In genomic region chr19:35509018-35509652, GRCh38 we compare ENCODE assay signal across 9 cellular contexts. TPM values are rescaled to one million over a fixed set of nuclear protein-coding genes. Genes with fewer than 3 reads are reported as not detected.
DNase-seq lines count a peak whose midpoint lies in the region; ATAC-seq, FAIRE-seq and TF ChIP-seq lines count a peak whose summit lies in the region.
"Had no signal": no experiment of that assay in that cellular context is flagged by ENCODE, and none has a peak within 500 bp of the region (broad histone marks: within the 10 kb centered on the region; RNA-seq: fewer than 3 reads in every experiment).

No MANE protein-coding gene starts in this region.

- no peak for TF ChIP-seq POLR2A in K562 (conservative IDR thresholded peaks at IDR 0.05)

- BruUV-seq in K562 (replicated peaks; lab: Mats Ljungman, UMichigan) = no TSS peak

- POLR2A ChIA-PET in K562 (lab: Yijun Ruan, JAX) = interaction anchor here (1.0 kb wide), 2 partner anchors 10 to 14 kb away, joined by 3 read pairs; no protein-coding TSS in a partner anchor

- FAIRE-seq in K562 (lab: Jason Lieb, UNC) = peak; percentile 58

- peaks cover 22% of the 10 kb centered on the region for H3K27me3 Mint-ChIP-seq in mesothelial cell of epicardium (ENCODE audit: low read depth)

- intact Hi-C loops in K562 (cut with micrococcal nuclease) = no loop called here

- H3K36me3 ChIP-seq in K562 (ENCODE audit: control insufficient read depth, insufficient read depth, low read length) = no peaks in the 10 kb centered on the region

- H3K4me3 ChIP-seq in K562 = no peak overlapping the region

- H3K4me2 ChIP-seq in K562 (ENCODE audit: insufficient read depth, low read length) = no peak overlapping the region

- in situ Hi-C loops in K562 (cut with MboI) = no loop called here

- peak overlapping the region; percentile 97 for H3K4me3 Mint-ChIP-seq in mesothelial cell of epicardium

- CTCF ChIA-PET in K562 (lab: Yijun Ruan, JAX; ENCODE audit: low intra/inter-chr PET ratio) = interaction anchor here (1.1 kb wide), 1 partner anchor 208 kb away, joined by 3 read pairs; the partner anchor contains the start of gene KMT2B

- TF ChIP-seq CTCF in K562 (IDR thresholded peaks at IDR 0.05 in 2 of 3, conservative IDR thresholded peaks at IDR 0.05 in 1 of 3; ENCODE audit: insufficient read depth in 2 of 3, low read depth in 1 of 3, low read length in 3 of 3) = no peak
- no peak for TF ChIP-seq CTCF in mesothelial cell of epicardium (IDR thresholded peaks at IDR 0.05; ENCODE audit: unreplicated experiment)

- DNase-seq in Daoy (ENCODE audit: low read depth) = peak; percentile 78
- peak; percentile 67 to 85 for DNase-seq in NCI-H526 (lab: John Stamatoyannopoulos, UW)
- DNase-seq in K562 (ENCODE audit: extremely low read depth in 1 of 4, low spot score in 3 of 4) = peak in 2 of 4 experiments; percentile 32 to 37
- DNase-seq in mesothelial cell of epicardium (ENCODE audit: low spot score in 2 of 2, unreplicated experiment in 2 of 2) = no peak
- DNase-seq in NCI-H524 treated with DMSO at 0.1 percent for 48 hours (lab: John Stamatoyannopoulos, UW) = no peak
- no peak for DNase-seq in COR-L47 (lab: John Stamatoyannopoulos, UW)
- DNase-seq in epidermal melanocyte (ENCODE audit: insufficient read length, low spot score) = no peak

- no peaks in the 10 kb centered on the region for H3K9me3 ChIP-seq in K562 (replicated peaks; ENCODE audit: control insufficient read depth, insufficient read depth, low read depth, low read length)

- H3K4me1 Mint-ChIP-seq in mesothelial cell of epicardium = peaks cover 15% of the 10 kb centered on the region

- H3K79me2 ChIP-seq in K562 (ENCODE audit: control insufficient read depth, insufficient read depth, low read length) = no peaks in the 10 kb centered on the region

- H3K9ac ChIP-seq in K562 (ENCODE audit: insufficient read depth in 1 of 2, low read depth in 2 of 2, low read length in 2 of 2) = no peak overlapping the region

- peaks cover 2% of the 10 kb centered on the region for H3K9me1 ChIP-seq in K562 (ENCODE audit: control insufficient read depth, insufficient read depth, low read length)

- peak overlapping the region; percentile 98 for H3K27ac Mint-ChIP-seq in mesothelial cell of epicardium

- H3K9me3 Mint-ChIP-seq in mesothelial cell of epicardium = no peaks in the 10 kb centered on the region

- peaks cover 66 to 90% of the 10 kb centered on the region in 2 experiments for H3K27me3 ChIP-seq in K562 (ENCODE audit: control insufficient read depth in 2 of 2, insufficient read depth in 2 of 2, low read length in 2 of 2)

- 6% methylated on average over 12 of the region's 12 CpGs for WGBS in K562 (ENCODE audit: insufficient coverage, low coverage, missing lambda C conversion rate)

- peaks cover 22% of the 10 kb centered on the region for H4K20me1 ChIP-seq in K562 (replicated peaks; ENCODE audit: control insufficient read depth, insufficient read depth, low read length)

- H2AFZ ChIP-seq in K562 (ENCODE audit: low read depth, low read length) = no peak overlapping the region

- TF ChIP-seq RAD21 in K562 (CRISPR knock-in tag; conservative IDR thresholded peaks at IDR 0.05 in 1 of 2, IDR thresholded peaks at IDR 0.05 in 1 of 2) = no peak

- peaks cover 7% of the 10 kb centered on the region for H3K36me3 Mint-ChIP-seq in mesothelial cell of epicardium

- peaks cover 0 to 31% of the 10 kb centered on the region in 2 experiments; a peak in 3 of 5 replicates for H3K4me1 ChIP-seq in K562 (replicated peaks in 1 of 2; ENCODE audit: control insufficient read depth in 2 of 2, insufficient read depth in 2 of 2, low read length in 2 of 2)

- no peak for TF ChIP-seq EP300 in K562 (IDR thresholded peaks at IDR 0.05; ENCODE audit: low read length)

- H3K27ac ChIP-seq in K562 (ENCODE audit: extremely low read depth, low read depth, low read length) = no peak overlapping the region

- peak; percentile 29; the same call in 2 of the 3 replicates for ATAC-seq in K562
- no peak for ATAC-seq in HG02973 (IDR thresholded peaks at IDR 0.05; ENCODE audit: unreplicated experiment)

RNA-seq across cellular contexts. Expression of gene DMKN, which starts 4.3 kb away (rescaled TPM):
- total RNA-seq in Daoy (2014; rRNA removed; shearing (Covaris generic)) = 38.1 and 54.3 TPM in 2 replicates
- total RNA-seq in K562 (2011; cell fraction: chromatin; rRNA removed; ENCODE audit: low replicate concordance) = 0.42 and 1.5 TPM in 2 replicates
- total RNA-seq in K562 (2011; cell fraction: nucleolus; rRNA removed) = 0.67 TPM in 1 of 2 replicates, not detected in the other
- 1.5 TPM in 1 of 2 replicates, not detected in the other for total RNA-seq in K562 (2011; cell fraction: nucleoplasm; rRNA removed)
- total RNA-seq in K562 (2014; rRNA removed) = not detected in 2 replicates
- total RNA-seq in K562 (2014; rRNA removed; fragmentation: Illumina TruSeq; extraction: Trizol) = not detected in 2 replicates
- total RNA-seq in K562 (2015; rRNA removed; fragmentation: Illumina TruSeq; extraction: Trizol) = not detected in 2 replicates
- 0.53 TPM in 1 of 2 replicates, not detected in the other for total RNA-seq in K562 (2021)
- polyA plus RNA-seq in K562 (2011; rRNA removed) = 0.36 and 0.65 TPM in 2 replicates
- 1.3 and 1.6 TPM in 2 replicates for polyA plus RNA-seq in K562 (2011; cell fraction: cytosol; rRNA removed)
- 0.91 and 2.1 TPM in 2 replicates for polyA plus RNA-seq in K562 (2011; cell fraction: nucleus; rRNA removed)
- 0.53 and 2.7 TPM in 2 replicates for polyA plus RNA-seq in K562 (2012)
- not detected in 2 replicates for polyA plus RNA-seq in K562 (2014; fragmentation: Illumina TruSeq; extraction: Trizol)
- not detected for polyA plus RNA-seq in K562 (2014; fragmentation: Nextera tagmentation; extraction: Ambion mirVana)
- not detected in 2 replicates for polyA plus RNA-seq in K562 (2014; rRNA removed)
- polyA minus RNA-seq in K562 (2011; rRNA and poly(A)+ RNA removed) = not detected in 2 replicates
- polyA minus RNA-seq in K562 (2011; cell fraction: cytosol; rRNA and poly(A)+ RNA removed) = not detected in 2 replicates
- 0.13 and 0.89 TPM in 2 replicates for polyA minus RNA-seq in K562 (2011; cell fraction: nucleus; rRNA and poly(A)+ RNA removed)
- total RNA-seq in mesothelial cell of epicardium = 161 to 172 TPM (median 171 TPM) in 3 replicates

RNA-seq across cellular contexts. Expression of gene KRTDAP, which starts 18.9 kb away (rescaled TPM):
- total RNA-seq in Daoy (2014; rRNA removed; shearing (Covaris generic)) = not detected in 2 replicates
- not detected in 2 replicates for total RNA-seq in K562 (2011; cell fraction: chromatin; rRNA removed; ENCODE audit: low replicate concordance)
- total RNA-seq in K562 (2011; cell fraction: nucleolus; rRNA removed) = not detected in 2 replicates
- total RNA-seq in K562 (2011; cell fraction: nucleoplasm; rRNA removed) = not detected in 2 replicates
- total RNA-seq in K562 (2014; rRNA removed) (not detected in 2 replicates), K562 (2014; rRNA removed; fragmentation: Illumina TruSeq; extraction: Trizol) (not detected in 2 replicates), K562 (2015; rRNA removed; fragmentation: Illumina TruSeq; extraction: Trizol) (not detected in 2 replicates), K562 (2021) (not detected in 2 replicates), mesothelial cell of epicardium (1.9 to 3.3 TPM (median 2.5 TPM) in 3 replicates)
- polyA plus RNA-seq in K562 (2011; rRNA removed) (not detected in 2 replicates), K562 (2014; fragmentation: Illumina TruSeq; extraction: Trizol) (not detected in 2 replicates), K562 (2014; fragmentation: Nextera tagmentation; extraction: Ambion mirVana) (not detected), K562 (2014; rRNA removed) (not detected in 2 replicates)
- not detected in 2 replicates for polyA plus RNA-seq in K562 (2011; cell fraction: cytosol; rRNA removed)
- not detected in 2 replicates for polyA plus RNA-seq in K562 (2011; cell fraction: nucleus; rRNA removed)
- not detected in 2 replicates for polyA plus RNA-seq in K562 (2012)
- not detected in 2 replicates for polyA minus RNA-seq in K562 (2011; rRNA and poly(A)+ RNA removed)
- not detected in 2 replicates for polyA minus RNA-seq in K562 (2011; cell fraction: cytosol; rRNA and poly(A)+ RNA removed)
- polyA minus RNA-seq in K562 (2011; cell fraction: nucleus; rRNA and poly(A)+ RNA removed) = not detected in 2 replicates

RNA-seq across cellular contexts. Expression of gene SBSN, which starts 19.0 kb away (rescaled TPM):
- 0.11 TPM in 1 of 2 replicates, not detected in the other for total RNA-seq in Daoy (2014; rRNA removed; shearing (Covaris generic))
- not detected in 2 replicates for total RNA-seq in K562 (2011; cell fraction: chromatin; rRNA removed; ENCODE audit: low replicate concordance)
- total RNA-seq in K562 (2011; cell fraction: nucleolus; rRNA removed) = not detected in 2 replicates
- not detected in 2 replicates for total RNA-seq in K562 (2011; cell fraction: nucleoplasm; rRNA removed)
- total RNA-seq in K562 (2014; rRNA removed) = 0.05 TPM in 1 of 2 replicates, not detected in the other
- total RNA-seq in K562 (2014; rRNA removed; fragmentation: Illumina TruSeq; extraction: Trizol) = not detected in 2 replicates
- not detected in 2 replicates for total RNA-seq in K562 (2015; rRNA removed; fragmentation: Illumina TruSeq; extraction: Trizol)
- not detected in 2 replicates for total RNA-seq in K562 (2021)
- not detected in 2 replicates for polyA plus RNA-seq in K562 (2011; rRNA removed)
- not detected in 2 replicates for polyA plus RNA-seq in K562 (2011; cell fraction: cytosol; rRNA removed)
- not detected in 2 replicates for polyA plus RNA-seq in K562 (2011; cell fraction: nucleus; rRNA removed)
- polyA plus RNA-seq in K562 (2012) = not detected in 2 replicates
- not detected in 2 replicates for polyA plus RNA-seq in K562 (2014; fragmentation: Illumina TruSeq; extraction: Trizol)
- not detected for polyA plus RNA-seq in K562 (2014; fragmentation: Nextera tagmentation; extraction: Ambion mirVana)
- polyA plus RNA-seq in K562 (2014; rRNA removed) = not detected in 2 replicates
- not detected in 2 replicates for polyA minus RNA-seq in K562 (2011; rRNA and poly(A)+ RNA removed)
- not detected in 2 replicates for polyA minus RNA-seq in K562 (2011; cell fraction: cytosol; rRNA and poly(A)+ RNA removed)
- not detected in 2 replicates for polyA minus RNA-seq in K562 (2011; cell fraction: nucleus; rRNA and poly(A)+ RNA removed)
- total RNA-seq in mesothelial cell of epicardium = 0.32 to 0.49 TPM (median 0.47 TPM) in 3 replicates

RNA-seq across cellular contexts. Expression of gene GAPDHS, which starts 24.1 kb away (rescaled TPM):
- not detected in 2 replicates for total RNA-seq in Daoy (2014; rRNA removed; shearing (Covaris generic))
- total RNA-seq in K562 (2011; cell fraction: chromatin; rRNA removed; ENCODE audit: low replicate concordance) = not detected in 2 replicates
- total RNA-seq in K562 (2011; cell fraction: nucleolus; rRNA removed) = not detected in 2 replicates
- not detected in 2 replicates for total RNA-seq in K562 (2011; cell fraction: nucleoplasm; rRNA removed)
- not detected in 2 replicates for total RNA-seq in K562 (2014; rRNA removed)
- not detected in 2 replicates for total RNA-seq in K562 (2014; rRNA removed; fragmentation: Illumina TruSeq; extraction: Trizol)
- total RNA-seq in K562 (2015; rRNA removed; fragmentation: Illumina TruSeq; extraction: Trizol) = not detected in 2 replicates
- total RNA-seq in K562 (2021) = not detected in 2 replicates
- polyA plus RNA-seq in K562 (2011; rRNA removed) = 0.08 TPM in 1 of 2 replicates, not detected in the other
- not detected in 2 replicates for polyA plus RNA-seq in K562 (2011; cell fraction: cytosol; rRNA removed)
- not detected in 2 replicates for polyA plus RNA-seq in K562 (2011; cell fraction: nucleus; rRNA removed)
- polyA plus RNA-seq in K562 (2012) = not detected in 2 replicates
- not detected in 2 replicates for polyA plus RNA-seq in K562 (2014; fragmentation: Illumina TruSeq; extraction: Trizol)
- polyA plus RNA-seq in K562 (2014; fragmentation: Nextera tagmentation; extraction: Ambion mirVana) = not detected
- polyA plus RNA-seq in K562 (2014; rRNA removed) = 0.12 TPM in 1 of 2 replicates, not detected in the other
- not detected in 2 replicates for polyA minus RNA-seq in K562 (2011; rRNA and poly(A)+ RNA removed)
- not detected in 2 replicates for polyA minus RNA-seq in K562 (2011; cell fraction: cytosol; rRNA and poly(A)+ RNA removed)
- not detected in 2 replicates for polyA minus RNA-seq in K562 (2011; cell fraction: nucleus; rRNA and poly(A)+ RNA removed)
- not detected in 3 replicates for total RNA-seq in mesothelial cell of epicardium
- polyA plus RNA-seq: adipose tissue had no signal

RNA-seq across cellular contexts. Expression of gene TMEM147, which starts 36.3 kb away (rescaled TPM):
- total RNA-seq in Daoy (2014; rRNA removed; shearing (Covaris generic)) = 113 and 114 TPM in 2 replicates
- total RNA-seq in K562 (2011; cell fraction: chromatin; rRNA removed; ENCODE audit: low replicate concordance) = 68.3 and 181 TPM in 2 replicates
- total RNA-seq in K562 (2011; cell fraction: nucleolus; rRNA removed) = 322 and 336 TPM in 2 replicates
- total RNA-seq in K562 (2011; cell fraction: nucleoplasm; rRNA removed) = 256 and 280 TPM in 2 replicates
- 161 and 202 TPM in 2 replicates for total RNA-seq in K562 (2014; rRNA removed)
- 101 and 120 TPM in 2 replicates for total RNA-seq in K562 (2014; rRNA removed; fragmentation: Illumina TruSeq; extraction: Trizol)
- 124 and 134 TPM in 2 replicates for total RNA-seq in K562 (2015; rRNA removed; fragmentation: Illumina TruSeq; extraction: Trizol)
- total RNA-seq in K562 (2021) = 142 and 162 TPM in 2 replicates
- 189 and 205 TPM in 2 replicates for polyA plus RNA-seq in K562 (2011; rRNA removed)
- 306 and 458 TPM in 2 replicates for polyA plus RNA-seq in K562 (2011; cell fraction: cytosol; rRNA removed)
- 165 and 200 TPM in 2 replicates for polyA plus RNA-seq in K562 (2011; cell fraction: nucleus; rRNA removed)
- 129 and 174 TPM in 2 replicates for polyA plus RNA-seq in K562 (2012)
- 156 and 158 TPM in 2 replicates for polyA plus RNA-seq in K562 (2014; fragmentation: Illumina TruSeq; extraction: Trizol)
- 10 to 100 TPM; 73.8 to 78.2 TPM for polyA plus RNA-seq in K562 (2014; fragmentation: Nextera tagmentation; extraction: Ambion mirVana)
- polyA plus RNA-seq in K562 (2014; rRNA removed) = 194 and 231 TPM in 2 replicates
- polyA minus RNA-seq in K562 (2011; rRNA and poly(A)+ RNA removed) = 135 and 206 TPM in 2 replicates
- polyA minus RNA-seq in K562 (2011; cell fraction: cytosol; rRNA and poly(A)+ RNA removed) = 70.2 and 86.0 TPM in 2 replicates
- 29.9 and 42.4 TPM in 2 replicates for polyA minus RNA-seq in K562 (2011; cell fraction: nucleus; rRNA and poly(A)+ RNA removed)
- total RNA-seq in mesothelial cell of epicardium = 82.2 to 82.7 TPM (median 82.3 TPM) in 3 replicates

Comparison
In these comparisons a context has a peak if more than half of its experiments do, and no peak if none do; other contexts are left out.
1. DNase-seq: peak in Daoy (single experiment) and NCI-H526 (2 of 2); none in mesothelial cell of epicardium (0 of 2), NCI-H524 treated with DMSO at 0.1 percent for 48 hours (single experiment), COR-L47 (single experiment) and epidermal melanocyte (single experiment).
2. RNA of gene DMKN, which starts 4.3 kb away (total RNA-seq): 161 to 172 TPM in mesothelial cell of epicardium and 38.1 to 54.3 TPM in Daoy; 0.42 to 1.5 TPM in K562; every median in the first group is over 10 times any median in the second.